Comparison of ENCODE assay signal across 1 cellular context in the genomic region with DNA sequence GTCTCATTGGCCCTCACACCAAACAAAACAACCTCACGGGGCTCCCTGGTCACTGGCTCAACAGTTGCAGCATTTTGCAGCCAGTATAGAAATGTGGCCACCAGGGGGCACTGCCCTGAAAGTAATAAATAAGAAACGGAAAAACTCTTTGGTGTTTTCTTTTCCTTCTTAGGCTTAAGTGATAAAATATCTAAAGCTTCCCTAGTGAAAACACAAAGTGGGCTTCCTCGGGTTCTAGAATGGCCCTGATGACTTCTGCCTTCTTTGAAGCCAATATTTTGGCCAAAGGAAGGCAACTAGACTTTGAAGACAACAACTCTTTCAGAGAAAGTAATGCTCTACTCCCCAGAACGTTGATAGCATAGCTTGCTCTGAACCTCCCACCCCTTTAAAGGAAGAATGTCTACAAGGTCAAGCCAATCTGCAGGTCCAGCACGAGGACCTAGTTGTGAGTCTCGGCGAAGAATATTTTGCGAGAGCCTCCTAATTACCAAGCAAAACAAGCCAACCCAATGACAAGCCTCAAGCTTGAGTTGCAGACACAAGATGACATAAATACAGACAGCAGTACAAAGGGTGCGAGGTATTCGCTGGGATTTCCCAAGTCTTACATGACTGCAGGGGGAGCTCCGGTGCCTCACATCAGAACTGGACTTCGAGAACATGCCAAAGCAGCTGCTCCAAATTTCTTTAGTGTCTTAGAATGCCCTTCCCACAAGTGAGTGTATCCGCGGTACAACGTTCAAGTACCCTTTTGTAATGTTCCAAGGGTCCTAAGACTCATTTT.
A peak's percentile ranks its signal among the peaks of the same experiment; 100 is the strongest.
TF ChIP-seq lines count a peak whose summit lies in the region.

No MANE protein-coding gene starts in this region.

TF ChIP-seq in GM12878, 131 proteins besides CTCF, POLR2A, EP300 and RAD21 (continued from another document and continues in another):
- TF ChIP-seq, protein P1, sequence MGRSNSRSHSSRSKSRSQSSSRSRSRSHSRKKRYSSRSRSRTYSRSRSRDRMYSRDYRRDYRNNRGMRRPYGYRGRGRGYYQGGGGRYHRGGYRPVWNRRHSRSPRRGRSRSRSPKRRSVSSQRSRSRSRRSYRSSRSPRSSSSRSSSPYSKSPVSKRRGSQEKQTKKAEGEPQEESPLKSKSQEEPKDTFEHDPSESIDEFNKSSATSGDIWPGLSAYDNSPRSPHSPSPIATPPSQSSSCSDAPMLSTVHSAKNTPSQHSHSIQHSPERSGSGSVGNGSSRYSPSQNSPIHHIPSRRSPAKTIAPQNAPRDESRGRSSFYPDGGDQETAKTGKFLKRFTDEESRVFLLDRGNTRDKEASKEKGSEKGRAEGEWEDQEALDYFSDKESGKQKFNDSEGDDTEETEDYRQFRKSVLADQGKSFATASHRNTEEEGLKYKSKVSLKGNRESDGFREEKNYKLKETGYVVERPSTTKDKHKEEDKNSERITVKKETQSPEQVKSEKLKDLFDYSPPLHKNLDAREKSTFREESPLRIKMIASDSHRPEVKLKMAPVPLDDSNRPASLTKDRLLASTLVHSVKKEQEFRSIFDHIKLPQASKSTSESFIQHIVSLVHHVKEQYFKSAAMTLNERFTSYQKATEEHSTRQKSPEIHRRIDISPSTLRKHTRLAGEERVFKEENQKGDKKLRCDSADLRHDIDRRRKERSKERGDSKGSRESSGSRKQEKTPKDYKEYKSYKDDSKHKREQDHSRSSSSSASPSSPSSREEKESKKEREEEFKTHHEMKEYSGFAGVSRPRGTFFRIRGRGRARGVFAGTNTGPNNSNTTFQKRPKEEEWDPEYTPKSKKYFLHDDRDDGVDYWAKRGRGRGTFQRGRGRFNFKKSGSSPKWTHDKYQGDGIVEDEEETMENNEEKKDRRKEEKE (IDR thresholded peaks at IDR 0.05), result no peak
- TF ChIP-seq, protein P2, sequence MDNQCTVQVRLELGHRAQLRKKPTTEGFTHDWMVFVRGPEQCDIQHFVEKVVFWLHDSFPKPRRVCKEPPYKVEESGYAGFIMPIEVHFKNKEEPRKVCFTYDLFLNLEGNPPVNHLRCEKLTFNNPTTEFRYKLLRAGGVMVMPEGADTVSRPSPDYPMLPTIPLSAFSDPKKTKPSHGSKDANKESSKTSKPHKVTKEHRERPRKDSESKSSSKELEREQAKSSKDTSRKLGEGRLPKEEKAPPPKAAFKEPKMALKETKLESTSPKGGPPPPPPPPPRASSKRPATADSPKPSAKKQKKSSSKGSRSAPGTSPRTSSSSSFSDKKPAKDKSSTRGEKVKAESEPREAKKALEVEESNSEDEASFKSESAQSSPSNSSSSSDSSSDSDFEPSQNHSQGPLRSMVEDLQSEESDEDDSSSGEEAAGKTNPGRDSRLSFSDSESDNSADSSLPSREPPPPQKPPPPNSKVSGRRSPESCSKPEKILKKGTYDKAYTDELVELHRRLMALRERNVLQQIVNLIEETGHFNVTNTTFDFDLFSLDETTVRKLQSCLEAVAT (IDR thresholded peaks at IDR 0.05), result 0 out of 2 replicates have a peak, but pooled peaks have one; percentile 14
- TF ChIP-seq, protein P3, sequence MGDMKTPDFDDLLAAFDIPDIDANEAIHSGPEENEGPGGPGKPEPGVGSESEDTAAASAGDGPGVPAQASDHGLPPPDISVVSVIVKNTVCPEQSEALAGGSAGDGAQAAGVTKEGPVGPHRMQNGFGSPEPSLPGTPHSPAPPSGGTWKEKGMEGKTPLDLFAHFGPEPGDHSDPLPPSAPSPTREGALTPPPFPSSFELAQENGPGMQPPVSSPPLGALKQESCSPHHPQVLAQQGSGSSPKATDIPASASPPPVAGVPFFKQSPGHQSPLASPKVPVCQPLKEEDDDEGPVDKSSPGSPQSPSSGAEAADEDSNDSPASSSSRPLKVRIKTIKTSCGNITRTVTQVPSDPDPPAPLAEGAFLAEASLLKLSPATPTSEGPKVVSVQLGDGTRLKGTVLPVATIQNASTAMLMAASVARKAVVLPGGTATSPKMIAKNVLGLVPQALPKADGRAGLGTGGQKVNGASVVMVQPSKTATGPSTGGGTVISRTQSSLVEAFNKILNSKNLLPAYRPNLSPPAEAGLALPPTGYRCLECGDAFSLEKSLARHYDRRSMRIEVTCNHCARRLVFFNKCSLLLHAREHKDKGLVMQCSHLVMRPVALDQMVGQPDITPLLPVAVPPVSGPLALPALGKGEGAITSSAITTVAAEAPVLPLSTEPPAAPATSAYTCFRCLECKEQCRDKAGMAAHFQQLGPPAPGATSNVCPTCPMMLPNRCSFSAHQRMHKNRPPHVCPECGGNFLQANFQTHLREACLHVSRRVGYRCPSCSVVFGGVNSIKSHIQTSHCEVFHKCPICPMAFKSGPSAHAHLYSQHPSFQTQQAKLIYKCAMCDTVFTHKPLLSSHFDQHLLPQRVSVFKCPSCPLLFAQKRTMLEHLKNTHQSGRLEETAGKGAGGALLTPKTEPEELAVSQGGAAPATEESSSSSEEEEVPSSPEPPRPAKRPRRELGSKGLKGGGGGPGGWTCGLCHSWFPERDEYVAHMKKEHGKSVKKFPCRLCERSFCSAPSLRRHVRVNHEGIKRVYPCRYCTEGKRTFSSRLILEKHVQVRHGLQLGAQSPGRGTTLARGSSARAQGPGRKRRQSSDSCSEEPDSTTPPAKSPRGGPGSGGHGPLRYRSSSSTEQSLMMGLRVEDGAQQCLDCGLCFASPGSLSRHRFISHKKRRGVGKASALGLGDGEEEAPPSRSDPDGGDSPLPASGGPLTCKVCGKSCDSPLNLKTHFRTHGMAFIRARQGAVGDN (IDR thresholded peaks at IDR 0.05), result no peak; the same call in 1 of the 2 replicates
- TF ChIP-seq GABPA (IDR thresholded peaks at IDR 0.05; ENCODE audit: low read depth) (no peak), CBFB (IDR thresholded peaks at IDR 0.05; ENCODE audit: low read depth) (no peak), MYC (IDR thresholded peaks at IDR 0.05; ENCODE audit: insufficient read depth, insufficient read length, insufficient replicate concordance, low read length, severe bottlenecking) (no peak), ASH2L (IDR thresholded peaks at IDR 0.05; ENCODE audit: borderline replicate concordance, low read depth) (no peak), EZH2 (IDR thresholded peaks at IDR 0.05; ENCODE audit: borderline replicate concordance, control insufficient read depth, low read depth, low read length) (no peak), MXI1 (IDR thresholded peaks at IDR 0.05; ENCODE audit: low read depth, low read length) (peak; percentile 81), TCF7 (IDR thresholded peaks at IDR 0.05; ENCODE audit: borderline replicate concordance) (no peak), RFX5 (IDR thresholded peaks at IDR 0.05; ENCODE audit: low read depth, low read length) (no peak), ETV6 (conservative IDR thresholded peaks at IDR 0.05 in 1 of 2, IDR thresholded peaks at IDR 0.05 in 1 of 2; ENCODE audit: borderline replicate concordance in 1 of 2, low read depth in 1 of 2) (no peak), NR2C1 (IDR thresholded peaks at IDR 0.05) (no peak), SIN3A (IDR thresholded peaks at IDR 0.05; ENCODE audit: low read depth, low read length) (peak; percentile 74; the same call in 1 of the 2 replicates), ZNF274 (IDR thresholded peaks at IDR 0.05; ENCODE audit: insufficient read depth, insufficient read length) (no peak), KLF5 (IDR thresholded peaks at IDR 0.05; ENCODE audit: partially characterized antibody) (no peak), TARDBP (IDR thresholded peaks at IDR 0.05; ENCODE audit: borderline replicate concordance) (no peak), ZSCAN29 (IDR thresholded peaks at IDR 0.05) (peak; percentile 85), FOXK2 (IDR thresholded peaks at IDR 0.05) (peak; percentile 69), WRNIP1 (IDR thresholded peaks at IDR 0.05; ENCODE audit: borderline replicate concordance, low read depth, low read length) (no peak), PAX8 (IDR thresholded peaks at IDR 0.05) (0 out of 2 replicates have a peak, but pooled peaks have one; percentile 41), SMC3 (IDR thresholded peaks at IDR 0.05; ENCODE audit: borderline replicate concordance, low read length) (peak; percentile 57; the same call in 1 of the 2 replicates), CEBPB (IDR thresholded peaks at IDR 0.05; ENCODE audit: borderline replicate concordance in 1 of 2, low read depth in 2 of 2, low read length in 2 of 2) (no peak)
- TF ChIP-seq, protein P4, sequence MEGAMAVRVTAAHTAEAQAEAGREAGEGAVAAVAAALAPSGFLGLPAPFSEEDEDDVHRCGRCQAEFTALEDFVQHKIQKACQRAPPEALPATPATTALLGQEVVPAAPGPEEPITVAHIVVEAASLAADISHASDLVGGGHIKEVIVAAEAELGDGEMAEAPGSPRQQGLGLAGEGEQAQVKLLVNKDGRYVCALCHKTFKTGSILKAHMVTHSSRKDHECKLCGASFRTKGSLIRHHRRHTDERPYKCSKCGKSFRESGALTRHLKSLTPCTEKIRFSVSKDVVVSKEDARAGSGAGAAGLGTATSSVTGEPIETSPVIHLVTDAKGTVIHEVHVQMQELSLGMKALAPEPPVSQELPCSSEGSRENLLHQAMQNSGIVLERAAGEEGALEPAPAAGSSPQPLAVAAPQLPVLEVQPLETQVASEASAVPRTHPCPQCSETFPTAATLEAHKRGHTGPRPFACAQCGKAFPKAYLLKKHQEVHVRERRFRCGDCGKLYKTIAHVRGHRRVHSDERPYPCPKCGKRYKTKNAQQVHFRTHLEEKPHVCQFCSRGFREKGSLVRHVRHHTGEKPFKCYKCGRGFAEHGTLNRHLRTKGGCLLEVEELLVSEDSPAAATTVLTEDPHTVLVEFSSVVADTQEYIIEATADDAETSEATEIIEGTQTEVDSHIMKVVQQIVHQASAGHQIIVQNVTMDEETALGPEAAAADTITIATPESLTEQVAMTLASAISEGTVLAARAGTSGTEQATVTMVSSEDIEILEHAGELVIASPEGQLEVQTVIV (IDR thresholded peaks at IDR 0.05; ENCODE audit: borderline replicate concordance, partially characterized antibody), result no peak
- TF ChIP-seq, protein P5, sequence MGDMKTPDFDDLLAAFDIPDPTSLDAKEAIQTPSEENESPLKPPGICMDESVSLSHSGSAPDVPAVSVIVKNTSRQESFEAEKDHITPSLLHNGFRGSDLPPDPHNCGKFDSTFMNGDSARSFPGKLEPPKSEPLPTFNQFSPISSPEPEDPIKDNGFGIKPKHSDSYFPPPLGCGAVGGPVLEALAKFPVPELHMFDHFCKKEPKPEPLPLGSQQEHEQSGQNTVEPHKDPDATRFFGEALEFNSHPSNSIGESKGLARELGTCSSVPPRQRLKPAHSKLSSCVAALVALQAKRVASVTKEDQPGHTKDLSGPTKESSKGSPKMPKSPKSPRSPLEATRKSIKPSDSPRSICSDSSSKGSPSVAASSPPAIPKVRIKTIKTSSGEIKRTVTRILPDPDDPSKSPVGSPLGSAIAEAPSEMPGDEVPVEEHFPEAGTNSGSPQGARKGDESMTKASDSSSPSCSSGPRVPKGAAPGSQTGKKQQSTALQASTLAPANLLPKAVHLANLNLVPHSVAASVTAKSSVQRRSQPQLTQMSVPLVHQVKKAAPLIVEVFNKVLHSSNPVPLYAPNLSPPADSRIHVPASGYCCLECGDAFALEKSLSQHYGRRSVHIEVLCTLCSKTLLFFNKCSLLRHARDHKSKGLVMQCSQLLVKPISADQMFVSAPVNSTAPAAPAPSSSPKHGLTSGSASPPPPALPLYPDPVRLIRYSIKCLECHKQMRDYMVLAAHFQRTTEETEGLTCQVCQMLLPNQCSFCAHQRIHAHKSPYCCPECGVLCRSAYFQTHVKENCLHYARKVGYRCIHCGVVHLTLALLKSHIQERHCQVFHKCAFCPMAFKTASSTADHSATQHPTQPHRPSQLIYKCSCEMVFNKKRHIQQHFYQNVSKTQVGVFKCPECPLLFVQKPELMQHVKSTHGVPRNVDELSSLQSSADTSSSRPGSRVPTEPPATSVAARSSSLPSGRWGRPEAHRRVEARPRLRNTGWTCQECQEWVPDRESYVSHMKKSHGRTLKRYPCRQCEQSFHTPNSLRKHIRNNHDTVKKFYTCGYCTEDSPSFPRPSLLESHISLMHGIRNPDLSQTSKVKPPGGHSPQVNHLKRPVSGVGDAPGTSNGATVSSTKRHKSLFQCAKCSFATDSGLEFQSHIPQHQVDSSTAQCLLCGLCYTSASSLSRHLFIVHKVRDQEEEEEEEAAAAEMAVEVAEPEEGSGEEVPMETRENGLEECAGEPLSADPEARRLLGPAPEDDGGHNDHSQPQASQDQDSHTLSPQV (IDR thresholded peaks at IDR 0.05), result 0 out of 2 replicates have a peak, but pooled peaks have one; percentile 25
- TF ChIP-seq, protein P6, sequence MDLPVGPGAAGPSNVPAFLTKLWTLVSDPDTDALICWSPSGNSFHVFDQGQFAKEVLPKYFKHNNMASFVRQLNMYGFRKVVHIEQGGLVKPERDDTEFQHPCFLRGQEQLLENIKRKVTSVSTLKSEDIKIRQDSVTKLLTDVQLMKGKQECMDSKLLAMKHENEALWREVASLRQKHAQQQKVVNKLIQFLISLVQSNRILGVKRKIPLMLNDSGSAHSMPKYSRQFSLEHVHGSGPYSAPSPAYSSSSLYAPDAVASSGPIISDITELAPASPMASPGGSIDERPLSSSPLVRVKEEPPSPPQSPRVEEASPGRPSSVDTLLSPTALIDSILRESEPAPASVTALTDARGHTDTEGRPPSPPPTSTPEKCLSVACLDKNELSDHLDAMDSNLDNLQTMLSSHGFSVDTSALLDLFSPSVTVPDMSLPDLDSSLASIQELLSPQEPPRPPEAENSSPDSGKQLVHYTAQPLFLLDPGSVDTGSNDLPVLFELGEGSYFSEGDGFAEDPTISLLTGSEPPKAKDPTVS (IDR thresholded peaks at IDR 0.05; ENCODE audit: low read depth, low read length), result peak; percentile 64; the same call in 1 of the 2 replicates
- TF ChIP-seq, protein P7, sequence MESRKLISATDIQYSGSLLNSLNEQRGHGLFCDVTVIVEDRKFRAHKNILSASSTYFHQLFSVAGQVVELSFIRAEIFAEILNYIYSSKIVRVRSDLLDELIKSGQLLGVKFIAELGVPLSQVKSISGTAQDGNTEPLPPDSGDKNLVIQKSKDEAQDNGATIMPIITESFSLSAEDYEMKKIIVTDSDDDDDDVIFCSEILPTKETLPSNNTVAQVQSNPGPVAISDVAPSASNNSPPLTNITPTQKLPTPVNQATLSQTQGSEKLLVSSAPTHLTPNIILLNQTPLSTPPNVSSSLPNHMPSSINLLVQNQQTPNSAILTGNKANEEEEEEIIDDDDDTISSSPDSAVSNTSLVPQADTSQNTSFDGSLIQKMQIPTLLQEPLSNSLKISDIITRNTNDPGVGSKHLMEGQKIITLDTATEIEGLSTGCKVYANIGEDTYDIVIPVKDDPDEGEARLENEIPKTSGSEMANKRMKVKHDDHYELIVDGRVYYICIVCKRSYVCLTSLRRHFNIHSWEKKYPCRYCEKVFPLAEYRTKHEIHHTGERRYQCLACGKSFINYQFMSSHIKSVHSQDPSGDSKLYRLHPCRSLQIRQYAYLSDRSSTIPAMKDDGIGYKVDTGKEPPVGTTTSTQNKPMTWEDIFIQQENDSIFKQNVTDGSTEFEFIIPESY (IDR thresholded peaks at IDR 0.05), result no peak
- TF ChIP-seq, protein P8, sequence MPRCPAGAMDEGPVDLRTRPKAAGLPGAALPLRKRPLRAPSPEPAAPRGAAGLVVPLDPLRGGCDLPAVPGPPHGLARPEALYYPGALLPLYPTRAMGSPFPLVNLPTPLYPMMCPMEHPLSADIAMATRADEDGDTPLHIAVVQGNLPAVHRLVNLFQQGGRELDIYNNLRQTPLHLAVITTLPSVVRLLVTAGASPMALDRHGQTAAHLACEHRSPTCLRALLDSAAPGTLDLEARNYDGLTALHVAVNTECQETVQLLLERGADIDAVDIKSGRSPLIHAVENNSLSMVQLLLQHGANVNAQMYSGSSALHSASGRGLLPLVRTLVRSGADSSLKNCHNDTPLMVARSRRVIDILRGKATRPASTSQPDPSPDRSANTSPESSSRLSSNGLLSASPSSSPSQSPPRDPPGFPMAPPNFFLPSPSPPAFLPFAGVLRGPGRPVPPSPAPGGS (IDR thresholded peaks at IDR 0.05; ENCODE audit: borderline replicate concordance, insufficient read depth, low read depth, low read length, poor library complexity, severe bottlenecking), result no peak
